ENCODE assay signal across 8 cellular contexts in the genomic region with DNA sequence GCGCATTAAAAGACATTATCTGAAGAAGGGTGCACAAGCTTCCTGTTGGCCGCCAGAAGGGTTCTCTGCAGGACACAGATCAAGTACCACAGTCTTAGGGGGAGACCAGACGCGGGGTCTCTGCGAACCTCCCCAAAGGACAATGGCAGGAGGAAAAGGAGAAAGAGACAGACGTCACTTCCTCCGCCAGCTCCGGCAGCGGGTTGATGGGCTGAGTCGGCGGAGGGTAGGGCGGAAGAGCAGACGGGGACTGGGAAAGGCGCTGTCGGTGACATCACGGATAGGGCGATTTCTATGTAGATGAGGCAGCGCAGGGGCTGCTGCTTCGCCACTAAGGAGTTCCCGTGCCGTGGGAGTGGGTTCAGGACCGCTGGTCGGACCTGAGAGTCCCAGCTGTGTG. TPM values are rescaled to one million over a fixed set of nuclear protein-coding genes. Genes with fewer than 3 reads are reported as not detected.
DNase-seq lines count a peak whose midpoint lies in the region; ATAC-seq and TF ChIP-seq lines count a peak whose summit lies in the region.
"Not testable (repeated sequence)": the region's sequence is repeated elsewhere in the genome, so short reads cannot be mapped to it uniquely, and the experiment has no call there.

No MANE protein-coding gene starts in this region.

- peak overlapping the region; percentile 80 for H3K4me3 Mint-ChIP-seq in activated CD8-positive, alpha-beta memory T cell treated with anti-CD3 and anti-CD28 coated beads, Interleukin-2, amount 10 ng/mL, durations not matched to agents 7 days and 5 days

- CTCF ChIA-PET in activated CD8-positive, alpha-beta memory T cell treated with anti-CD3 and anti-CD28 coated beads, Interleukin-2, amount 10 ng/mL, durations not matched to agents 7 days and 5 days (lab: Charles Lee): not testable (repeated sequence)

- H3K27me3 ChIP-seq in right lobe of liver: not testable (repeated sequence)

- H3K36me3 Mint-ChIP-seq in activated CD8-positive, alpha-beta memory T cell treated with anti-CD3 and anti-CD28 coated beads, Interleukin-2, amount 10 ng/mL, durations not matched to agents 7 days and 5 days: not testable (repeated sequence)

- H3K4me3 ChIP-seq in right lobe of liver: peak overlapping the region in 2 of 3 donors; percentile 23 to 37

- H3K9me3 Mint-ChIP-seq in activated CD8-positive, alpha-beta memory T cell treated with anti-CD3 and anti-CD28 coated beads, Interleukin-2, amount 10 ng/mL, durations not matched to agents 7 days and 5 days (ENCODE audit: low read depth): not testable (repeated sequence)

- DNase-seq in ACHN (peak; percentile 90), KG1 (lab: John Stamatoyannopoulos, UW) (peak; percentile 44), OCI-M1 (lab: John Stamatoyannopoulos, UW) (peak; percentile 96), dermis microvascular lymphatic vessel endothelial cell (ENCODE audit: low read depth in 2 of 2) (peak; percentile 60 to 85), right lobe of liver (peak; percentile 86 to 91 (median 88))
- peak; percentile 93 for DNase-seq in activated CD8-positive, alpha-beta memory T cell treated with anti-CD3 and anti-CD28 coated beads, Interleukin-2, amount 10 ng/mL, durations not matched to agents 7 days and 5 days
- DNase-seq in stimulated activated CD4-positive, alpha-beta T cell treated with anti-CD3 and anti-CD28 coated beads, Interleukin-15, amount 100 ng/mL, for 48 hours (ENCODE audit: low read depth in 2 of 2): peak; percentile 72 to 83

- not testable (repeated sequence) for H3K4me1 ChIP-seq in right lobe of liver

- peak overlapping the region; percentile 90 for H3K27ac Mint-ChIP-seq in activated CD8-positive, alpha-beta memory T cell treated with anti-CD3 and anti-CD28 coated beads, Interleukin-2, amount 10 ng/mL, durations not matched to agents 7 days and 5 days

- not testable (repeated sequence) for TF ChIP-seq POLR2A in right lobe of liver (IDR thresholded peaks at IDR 0.05)

- H3K27me3 Mint-ChIP-seq in activated CD8-positive, alpha-beta memory T cell treated with anti-CD3 and anti-CD28 coated beads, Interleukin-2, amount 10 ng/mL, durations not matched to agents 7 days and 5 days: not testable (repeated sequence)

- H3K4me1 Mint-ChIP-seq in activated CD8-positive, alpha-beta memory T cell treated with anti-CD3 and anti-CD28 coated beads, Interleukin-2, amount 10 ng/mL, durations not matched to agents 7 days and 5 days: not testable (repeated sequence)

- peak overlapping the region in 1 of 3 donors; percentile 40 for H3K27ac ChIP-seq in right lobe of liver

- H3K9me3 ChIP-seq in right lobe of liver: not testable (repeated sequence)

- TF ChIP-seq CTCF in right lobe of liver (IDR thresholded peaks at IDR 0.05): not testable (repeated sequence)

- H3K36me3 ChIP-seq in right lobe of liver: not testable (repeated sequence)

- 8% methylated on average over 13 of the region's 23 CpGs for WGBS in right lobe of liver (ENCODE audit: insufficient coverage, low coverage, low lambda C conversion rate, missing lambda C conversion rate)

- in situ Hi-C loops in ACHN (cut with HindIII; ENCODE audit: low pct_ligation_motif_present, low pct_unique_long_range_greater_than_20kb, low sequenced_read_pairs): not testable (repeated sequence)

- intact Hi-C loops in right lobe of liver (cut with DNase I): not testable (repeated sequence)

- ATAC-seq in GM19467 (IDR thresholded peaks at IDR 0.05; ENCODE audit: unreplicated experiment) (peak; percentile 46), right lobe of liver (peak; percentile 71 to 89 (median 76))
- peak; percentile 42 for ATAC-seq in activated CD8-positive, alpha-beta memory T cell treated with anti-CD3 and anti-CD28 coated beads, Interleukin-2, amount 10 ng/mL, durations not matched to agents 7 days and 5 days

RNA-seq across cellular contexts. Expression of gene PPIAL4G, which starts 39.0 kb away (rescaled TPM):
- 1 to 10 TPM in 1 of 2 experiments, under 1 TPM in 1; 0.26 to 1.3 TPM for total RNA-seq in activated CD8-positive, alpha-beta memory T cell treated with anti-CD3 and anti-CD28 coated beads, Interleukin-2, amount 10 ng/mL, durations not matched to agents 7 days and 5 days
- total RNA-seq in dermis microvascular lymphatic vessel endothelial cell (not detected in 2 replicates), right lobe of liver (not detected)

Comparison
In these comparisons a context has a peak if more than half of its experiments do, and no peak if none do; other contexts are left out.
1. DNase-seq: peak in every context shown above with its lines; median percentile 96 in OCI-M1; 93 in activated CD8-positive, alpha-beta memory T cell treated with anti-CD3 and anti-CD28 coated beads, Interleukin-2, amount 10 ng/mL, durations not matched to agents 7 days and 5 days; 90 in ACHN; 88 in right lobe of liver; 78 in stimulated activated CD4-positive, alpha-beta T cell treated with anti-CD3 and anti-CD28 coated beads, Interleukin-15, amount 100 ng/mL, for 48 hours; 72 in dermis microvascular lymphatic vessel endothelial cell; 44 in KG1.